Comparison of ENCODE assay signal across 8 cellular contexts in the genomic region with DNA sequence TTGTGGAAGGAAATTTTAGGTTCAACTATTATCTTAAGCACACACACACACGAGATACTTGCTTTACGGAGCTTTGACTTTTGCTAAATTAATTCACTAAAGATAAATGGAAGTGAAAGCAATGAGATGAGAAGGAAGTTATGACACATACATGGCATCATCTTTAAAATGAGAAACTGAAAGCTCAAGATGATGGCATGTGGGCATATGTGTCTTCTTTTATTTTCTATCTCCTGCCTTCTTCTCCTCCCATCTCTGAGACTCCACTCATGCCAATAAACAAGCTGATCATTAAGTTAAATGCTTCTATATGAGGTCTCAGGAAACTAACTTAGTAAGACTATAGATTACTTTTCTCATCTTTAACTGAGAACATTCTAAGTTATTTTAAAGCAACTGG.
DNase-seq lines count a peak whose midpoint lies in the region; ATAC-seq and TF ChIP-seq lines count a peak whose summit lies in the region.

No MANE protein-coding gene starts in this region.

- no peaks in the 10 kb centered on the region for H3K9me3 Mint-ChIP-seq in activated T-cell treated with anti-CD3 and anti-CD28 coated beads, Interleukin-2, amount 50 U/mL, for 4 hours
- H3K9me3 Mint-ChIP-seq in WTC11, result no peaks in the 10 kb centered on the region

- H3K4me1 Mint-ChIP-seq in activated T-cell treated with anti-CD3 and anti-CD28 coated beads, Interleukin-2, amount 50 U/mL, for 4 hours (ENCODE audit: low read depth), result peaks cover 50% of the 10 kb centered on the region
- H3K4me1 Mint-ChIP-seq in WTC11, result peaks cover 4% of the 10 kb centered on the region; the same call in 1 of the 2 replicates

- H3K36me3 Mint-ChIP-seq in activated T-cell treated with anti-CD3 and anti-CD28 coated beads, Interleukin-2, amount 50 U/mL, for 4 hours (ENCODE audit: insufficient read depth), result no peaks in the 10 kb centered on the region
- H3K36me3 Mint-ChIP-seq in WTC11, result no peaks in the 10 kb centered on the region

- no peaks in the 10 kb centered on the region for H3K27me3 Mint-ChIP-seq in activated T-cell treated with anti-CD3 and anti-CD28 coated beads, Interleukin-2, amount 50 U/mL, for 4 hours (ENCODE audit: low read depth)
- no peaks in the 10 kb centered on the region; the same call in 1 of the 2 replicates for H3K27me3 Mint-ChIP-seq in WTC11 (ENCODE audit: low read depth)

- no peak for DNase-seq in activated T-cell treated with anti-CD3 and anti-CD28 coated beads, Interleukin-2, amount 50 U/mL, for 4 hours
- DNase-seq in activated T-cell treated with anti-CD3 and anti-CD28 coated beads for 4 hours (no peak), WTC11 (ENCODE audit: low spot score) (no peak), NCI-H2107 treated with DMSO at 0.1 percent for 48 hours (lab: John Stamatoyannopoulos, UW; ENCODE audit: unreplicated experiment) (no peak), HK-2 (ENCODE audit: unreplicated experiment) (no peak)
- DNase-seq in stimulated activated naive CD8-positive, alpha-beta T cell treated with anti-CD3 and anti-CD28 coated beads, Interleukin-15, Interleukin-2, amounts not matched to agents 100 U/mL and 50 U/mL, for 24 hours, result no peak
- DNase-seq in stimulated activated CD4-positive, alpha-beta T cell treated with anti-CD3 and anti-CD28 coated beads, Interleukin-4, amount 100 ng/mL, for 1 hour, result no peak

- H3K4me3 Mint-ChIP-seq in activated T-cell treated with anti-CD3 and anti-CD28 coated beads, Interleukin-2, amount 50 U/mL, for 4 hours, result peak overlapping the region; percentile 68
- no peak overlapping the region for H3K4me3 Mint-ChIP-seq in WTC11

- peak overlapping the region; percentile 13; the same call in 1 of the 2 replicates for H3K27ac Mint-ChIP-seq in WTC11

- TF ChIP-seq CTCF in WTC11 (IDR thresholded peaks at IDR 0.05), result no peak

- POLR2A ChIA-PET in WTC11 (lab: Charles Lee), result no interaction called here

- CTCF ChIA-PET in WTC11 (lab: Charles Lee), result no interaction called here

- ATAC-seq in activated T-cell treated with anti-CD3 and anti-CD28 coated beads, Interleukin-2, amount 50 U/mL, for 4 hours, result peak; percentile 95 to 97
- ATAC-seq in HG03064 (IDR thresholded peaks at IDR 0.05; ENCODE audit: low read depth, unreplicated experiment), result peak; percentile 75
- ATAC-seq in WTC11, result no peak
- ATAC-seq in stimulated activated naive CD8-positive, alpha-beta T cell treated with anti-CD3 and anti-CD28 coated beads, Interleukin-15, Interleukin-2, amounts not matched to agents 100 U/mL and 50 U/mL, for 24 hours, result peak; percentile 86

TF ChIP-seq in WTC11, 78 proteins besides CTCF, POLR2A, EP300 and RAD21:
- no peak for TF ChIP-seq TEAD1 (CRISPR knock-in tag; IDR thresholded peaks at IDR 0.05)
- no peak for TF ChIP-seq ETV6 (CRISPR knock-in tag; IDR thresholded peaks at IDR 0.05)
- no peak for TF ChIP-seq MXD4 (CRISPR knock-in tag; IDR thresholded peaks at IDR 0.05; ENCODE audit: borderline replicate concordance)
- TF ChIP-seq ZNF121 (CRISPR knock-in tag; IDR thresholded peaks at IDR 0.05), result no peak
- no peak for TF ChIP-seq CBFB (CRISPR knock-in tag; IDR thresholded peaks at IDR 0.05; ENCODE audit: low read depth)
- no peak for TF ChIP-seq RELA (CRISPR knock-in tag; IDR thresholded peaks at IDR 0.05; ENCODE audit: borderline replicate concordance)
- TF ChIP-seq, protein P1, sequence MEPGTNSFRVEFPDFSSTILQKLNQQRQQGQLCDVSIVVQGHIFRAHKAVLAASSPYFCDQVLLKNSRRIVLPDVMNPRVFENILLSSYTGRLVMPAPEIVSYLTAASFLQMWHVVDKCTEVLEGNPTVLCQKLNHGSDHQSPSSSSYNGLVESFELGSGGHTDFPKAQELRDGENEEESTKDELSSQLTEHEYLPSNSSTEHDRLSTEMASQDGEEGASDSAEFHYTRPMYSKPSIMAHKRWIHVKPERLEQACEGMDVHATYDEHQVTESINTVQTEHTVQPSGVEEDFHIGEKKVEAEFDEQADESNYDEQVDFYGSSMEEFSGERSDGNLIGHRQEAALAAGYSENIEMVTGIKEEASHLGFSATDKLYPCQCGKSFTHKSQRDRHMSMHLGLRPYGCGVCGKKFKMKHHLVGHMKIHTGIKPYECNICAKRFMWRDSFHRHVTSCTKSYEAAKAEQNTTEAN (CRISPR knock-in tag; IDR thresholded peaks at IDR 0.05), result no peak
- no peak for TF ChIP-seq GTF2I (CRISPR knock-in tag; conservative IDR thresholded peaks at IDR 0.05)
- TF ChIP-seq, protein P2, sequence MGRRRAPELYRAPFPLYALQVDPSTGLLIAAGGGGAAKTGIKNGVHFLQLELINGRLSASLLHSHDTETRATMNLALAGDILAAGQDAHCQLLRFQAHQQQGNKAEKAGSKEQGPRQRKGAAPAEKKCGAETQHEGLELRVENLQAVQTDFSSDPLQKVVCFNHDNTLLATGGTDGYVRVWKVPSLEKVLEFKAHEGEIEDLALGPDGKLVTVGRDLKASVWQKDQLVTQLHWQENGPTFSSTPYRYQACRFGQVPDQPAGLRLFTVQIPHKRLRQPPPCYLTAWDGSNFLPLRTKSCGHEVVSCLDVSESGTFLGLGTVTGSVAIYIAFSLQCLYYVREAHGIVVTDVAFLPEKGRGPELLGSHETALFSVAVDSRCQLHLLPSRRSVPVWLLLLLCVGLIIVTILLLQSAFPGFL (CRISPR knock-in tag; IDR thresholded peaks at IDR 0.05; ENCODE audit: borderline replicate concordance), result no peak
